ENCODE assay signal across 8 cellular contexts in genomic region chr11:93196816-93197382, GRCh38. TPM values are rescaled to one million over a fixed set of nuclear protein-coding genes. Genes with fewer than 3 reads are reported as not detected.
DNase-seq lines count a peak whose midpoint lies in the region; ATAC-seq and TF ChIP-seq lines count a peak whose summit lies in the region.

No MANE protein-coding gene starts in this region.

- DNase-seq in NCI-H526 (lab: John Stamatoyannopoulos, UW) (peak; percentile 51 to 55), NCI-H526 treated with DMSO at 0.1 percent for 48 hours (lab: John Stamatoyannopoulos, UW) (no peak), chondrocyte (ENCODE audit: low spot score) (no peak), posterior vena cava (ENCODE audit: low spot score) (no peak)
- no peak for DNase-seq in activated effector memory CD4-positive, alpha-beta T cell treated with Interleukin-2 at 50 U/mL for 16 hours

- H3K4me1 Mint-ChIP-seq in chondrocyte (ENCODE audit: low read depth): peaks cover 16% of the 10 kb centered on the region

- no peaks in the 10 kb centered on the region for H3K9me3 ChIP-seq in KOPT-K1 (ENCODE audit: insufficient read depth, low read length, poor library complexity, severe bottlenecking)
- no peaks in the 10 kb centered on the region for H3K9me3 ChIP-seq in muscle layer of colon (ENCODE audit: low read length)

- no peaks in the 10 kb centered on the region for H3K36me3 ChIP-seq in KOPT-K1 (ENCODE audit: insufficient read depth, low read length)
- H3K36me3 ChIP-seq in muscle layer of colon (ENCODE audit: insufficient read depth, low read length): no peaks in the 10 kb centered on the region

- H3K9me3 Mint-ChIP-seq in chondrocyte (ENCODE audit: low read depth): no peaks in the 10 kb centered on the region

- H3K4me3 ChIP-seq in muscle layer of colon (ENCODE audit: low read depth in 1 of 2, low read length in 2 of 2): peak overlapping the region; percentile 28 to 82

- H3K27ac Mint-ChIP-seq in chondrocyte (ENCODE audit: unreplicated experiment): peak overlapping the region; percentile 96

- peaks cover 9% of the 10 kb centered on the region for H3K27me3 Mint-ChIP-seq in chondrocyte (ENCODE audit: low read depth)

- H3K27ac ChIP-seq in KOPT-K1 (ENCODE audit: low read depth, low read length, poor library complexity, severe bottlenecking) (peak overlapping the region; percentile 70), muscle layer of colon (ENCODE audit: low read depth, low read length) (peak overlapping the region; percentile 47)

- H3K4me1 ChIP-seq in muscle layer of colon (ENCODE audit: insufficient read depth, low read length): no peaks in the 10 kb centered on the region

- peaks cover 2% of the 10 kb centered on the region for H3K36me3 Mint-ChIP-seq in chondrocyte (ENCODE audit: low read depth)

- intact Hi-C loops in posterior vena cava (cut with DNase I): loop anchor here in 1 of 2 donors (10.0 kb wide), 1 partner anchor 1202 kb away; no protein-coding TSS in a partner anchor

- TF ChIP-seq CTCF in chondrocyte (IDR thresholded peaks at IDR 0.05): peak; percentile 77

- H3K9ac ChIP-seq in muscle layer of colon (ENCODE audit: low read length): peak overlapping the region; percentile 58

- H3K27me3 ChIP-seq in muscle layer of colon (ENCODE audit: control insufficient read depth in 1 of 2, insufficient read depth in 2 of 2, low read length in 2 of 2): no peaks in the 10 kb centered on the region

- H3K4me3 Mint-ChIP-seq in chondrocyte (ENCODE audit: unreplicated experiment): peak overlapping the region; percentile 84

- peak; percentile 22 for ATAC-seq in GM21723 (IDR thresholded peaks at IDR 0.05; ENCODE audit: unreplicated experiment)

RNA-seq across cellular contexts. Expression of gene SLC36A4, which starts 0.9 kb away (rescaled TPM):
- total RNA-seq in chondrocyte: 16.5 to 28.9 TPM (median 20.9 TPM) in 3 replicates
- 10 to 100 TPM; 20.6 to 30.4 TPM for total RNA-seq in posterior vena cava

Comparison
In these comparisons a context has a peak if more than half of its experiments do, and no peak if none do; other contexts are left out.
1. DNase-seq: peak in NCI-H526 (2 of 2); none in NCI-H526 treated with DMSO at 0.1 percent for 48 hours (single experiment), chondrocyte (single experiment), activated effector memory CD4-positive, alpha-beta T cell treated with Interleukin-2 at 50 U/mL for 16 hours (single experiment) and posterior vena cava (single experiment).